8 cellular contexts compared by ENCODE assay signal in the genomic region with DNA sequence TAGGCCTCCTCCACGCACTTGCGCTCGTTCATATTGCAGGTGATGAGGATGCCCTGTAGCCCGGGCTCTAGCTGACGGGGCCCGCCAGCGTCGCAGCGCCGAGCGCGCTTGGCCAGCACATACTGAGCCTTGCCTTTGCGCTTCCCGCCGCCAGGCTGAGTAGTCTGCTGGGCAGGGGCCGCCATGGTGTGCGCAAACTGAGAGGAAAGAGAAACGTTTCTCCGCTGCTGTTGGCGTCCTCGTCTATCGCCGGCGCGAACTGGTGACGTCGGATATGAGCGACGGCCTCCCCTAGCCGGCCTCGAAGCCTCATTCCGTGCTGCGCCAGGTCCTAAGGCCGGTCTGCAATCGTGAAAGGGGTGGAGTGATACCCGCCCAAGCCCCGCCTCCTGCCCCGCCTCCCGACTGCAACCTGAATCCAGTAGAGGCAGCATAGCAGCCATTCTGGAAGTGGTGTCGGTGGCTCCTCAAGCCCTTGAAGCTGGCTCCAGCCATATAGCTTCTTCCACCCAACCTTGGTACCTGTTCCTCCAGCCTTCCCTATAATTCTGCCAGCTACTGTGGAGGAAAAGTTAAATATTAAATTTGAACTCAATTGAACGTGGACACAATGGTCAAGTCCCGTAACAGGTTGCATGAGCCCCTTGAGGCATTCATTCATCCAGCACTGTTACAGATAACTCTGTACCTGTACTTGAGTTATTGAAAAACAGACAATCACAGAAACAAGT. TPM values are rescaled to one million over a fixed set of nuclear protein-coding genes. Genes with fewer than 3 reads are reported as not detected.
DNase-seq lines count a peak whose midpoint lies in the region; ATAC-seq and TF ChIP-seq lines count a peak whose summit lies in the region.

A gene with protein sequence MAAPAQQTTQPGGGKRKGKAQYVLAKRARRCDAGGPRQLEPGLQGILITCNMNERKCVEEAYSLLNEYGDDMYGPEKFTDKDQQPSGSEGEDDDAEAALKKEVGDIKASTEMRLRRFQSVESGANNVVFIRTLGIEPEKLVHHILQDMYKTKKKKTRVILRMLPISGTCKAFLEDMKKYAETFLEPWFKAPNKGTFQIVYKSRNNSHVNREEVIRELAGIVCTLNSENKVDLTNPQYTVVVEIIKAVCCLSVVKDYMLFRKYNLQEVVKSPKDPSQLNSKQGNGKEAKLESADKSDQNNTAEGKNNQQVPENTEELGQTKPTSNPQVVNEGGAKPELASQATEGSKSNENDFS (minus strand): TSS at position 264 of the 731 bp plus-strand sequence. CDS start 79 bp downstream, at position 185.

- peak within 1 kb of the TSS; percentile 99 for H3K9ac ChIP-seq in adipocyte (ENCODE audit: low read length)

- ATAC-seq in HG02798 (IDR thresholded peaks at IDR 0.05; ENCODE audit: poor library complexity, unreplicated experiment): peak; percentile 90

- DNase-seq in NCI-H1436 (lab: John Stamatoyannopoulos, UW) (peak; percentile 92), T follicular helper cell (ENCODE audit: low read depth) (peak; percentile 98), adipocyte (ENCODE audit: low read depth) (peak; percentile 98), cardiac septum (ENCODE audit: low spot score) (peak; percentile 98), pons (ENCODE audit: low spot score) (peak; percentile 92), transverse colon (peak; percentile 98)

- intact Hi-C loops in cardiac septum (cut with DNase I) (loop anchor here (2.0 to 10.0 kb wide), 2 partner anchors 65 to 153 kb away; a partner anchor contains a TSS), transverse colon (cut with DNase I; ENCODE audit: low total_unique reads) (no loop called here)

- peaks cover under 1% of the 10 kb centered on the region for H3K9me3 ChIP-seq in adipocyte (ENCODE audit: control insufficient read depth, low read length)
- peaks cover 0 to 1% of the 10 kb centered on the region in 2 donors for H3K9me3 ChIP-seq in transverse colon

- H3K4me1 ChIP-seq in adipocyte (ENCODE audit: control insufficient read depth, insufficient read depth, low read length): peaks cover 14% of the 10 kb centered on the region
- H3K4me1 ChIP-seq in transverse colon: peaks cover 6 to 24% (median 14%) of the 10 kb centered on the region in 4 donors

- TF ChIP-seq EP300 in transverse colon (IDR thresholded peaks at IDR 0.05; ENCODE audit: low read depth): no peak

- peak; percentile 88 for TF ChIP-seq POLR2A in transverse colon (IDR thresholded peaks at IDR 0.05)

- WGBS in transverse colon (ENCODE audit: low coverage in 1 of 2), 2 donors: 4% methylated on average over 34 of the region's 42 CpGs; no CpG with 5 or more reads in 1 of the 2 donors

- H3K4me3 ChIP-seq in GM12875 (ENCODE audit: low read depth, low read length) (peak within 1 kb of the TSS; percentile 94), adipocyte (ENCODE audit: low read length) (peak within 1 kb of the TSS; percentile 100), transverse colon (peak within 1 kb of the TSS; percentile 65 to 94 (median 84))

- 0 out of 2 replicates have a peak, but pooled peaks have one; percentile 11 for TF ChIP-seq CTCF in GM12875 (IDR thresholded peaks at IDR 0.05; ENCODE audit: borderline replicate concordance, insufficient read depth, low read depth, low read length)
- peak in 3 of 5 experiments; percentile 6 to 19 (median 14) for TF ChIP-seq CTCF in transverse colon (IDR thresholded peaks at IDR 0.05)

- H3K36me3 ChIP-seq in adipocyte (ENCODE audit: control insufficient read depth, insufficient read depth, low read length, severe bottlenecking) (peaks cover 22% of the 10 kb centered on the region), transverse colon (peaks cover 0 to 22% (median 11%) of the 10 kb centered on the region in 4 donors)

- H3K27me3 ChIP-seq in adipocyte (replicated peaks; ENCODE audit: control insufficient read depth, insufficient read depth, low read length) (no peaks in the 10 kb centered on the region), transverse colon (no peaks in the 10 kb centered on the region)

- in situ Hi-C loops in transverse colon (cut with MboI; ENCODE audit: low pct_ligation_motif_present in 1 of 4, low pct_unique_long_range_greater_than_20kb in 1 of 4, low sequenced_read_pairs in 3 of 4): no loop called here

- H3K27ac ChIP-seq in transverse colon: peak within 1 kb of the TSS; percentile 96 to 98 (median 97)

RNA-seq across cellular contexts. Expression of the gene that starts here (rescaled TPM):
- total RNA-seq in cardiac septum (17.5 TPM), transverse colon (10 to 100 TPM; 23.1 to 64.8 (median 43.4) TPM)

Comparison
In these comparisons a context has a peak if more than half of its experiments do, and no peak if none do; other contexts are left out.
1. Peak in every context shown above with its lines: DNase-seq, ATAC-seq, H3K4me3 ChIP-seq and H3K27ac ChIP-seq.